In the genomic region with DNA sequence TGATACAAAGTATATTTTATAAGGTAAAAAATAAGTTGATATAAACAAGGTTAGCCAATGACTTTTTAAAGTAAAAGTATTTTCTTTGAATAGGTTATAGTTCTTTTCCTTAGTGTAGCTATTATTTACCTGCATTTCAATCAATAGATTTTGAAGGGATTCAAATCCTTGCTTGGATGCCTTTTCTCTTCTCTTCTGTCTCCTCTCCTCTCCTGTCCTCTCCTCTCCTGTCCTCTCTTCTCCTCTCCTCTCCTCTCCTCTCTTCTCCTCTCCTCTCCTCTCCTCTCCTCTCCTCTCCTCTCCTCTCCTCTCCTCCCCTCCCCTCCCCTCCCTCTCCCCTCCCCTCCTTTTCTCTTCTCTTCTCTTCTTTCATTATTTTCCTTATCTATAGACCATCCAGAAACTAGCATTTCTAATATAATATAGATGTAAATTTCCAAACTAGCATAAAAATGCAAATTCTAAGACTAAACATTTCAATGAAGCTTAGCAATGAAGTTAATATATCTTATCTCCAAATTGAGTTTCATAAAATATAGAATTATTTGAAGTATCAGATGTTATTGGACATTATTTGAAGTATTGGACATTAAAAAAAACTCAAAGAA, we compare ENCODE assay signal across 7 cellular contexts.
"Had no signal": no experiment of that assay in that cellular context is flagged by ENCODE, and none has a peak within 500 bp of the region (broad histone marks: within the 10 kb centered on the region; RNA-seq: fewer than 3 reads in every experiment).

No MANE protein-coding gene starts in this region.

- H3K4me1 Mint-ChIP-seq: GM23338, IgD-negative memory B cell had no signal

- H3K4me3 Mint-ChIP-seq: GM23338, H9, IgD-negative memory B cell had no signal

- H3K4me3 ChIP-seq: GM23338 had no signal

- ATAC-seq: GM23338 had no signal

- H3K9me3 Mint-ChIP-seq: GM23338, H9 had no signal

- DNase-seq: H9, HCEC 1CT had no signal

- H3K4me2 ChIP-seq: GM23338 had no signal

- FAIRE-seq: H1, H54, HTR-8/SVneo had no signal

- H3K27ac Mint-ChIP-seq: GM23338, H9, IgD-negative memory B cell had no signal

- H2AFZ ChIP-seq: GM23338 had no signal
